In genomic region chr15:30903497-30904187, GRCh38 we compare ENCODE assay signal across 8 cellular contexts. TPM values are rescaled to one million over a fixed set of nuclear protein-coding genes. Genes with fewer than 3 reads are reported as not detected.
DNase-seq lines count a peak whose midpoint lies in the region; ATAC-seq and TF ChIP-seq lines count a peak whose summit lies in the region.

TSS of gene FAN1 (plus strand) at chr15:30903915. CDS start at chr15:30904664, 749 bp downstream.

- H3K4me3 ChIP-seq in neuron (ENCODE audit: low read length) = peak within 1 kb of the TSS; percentile 72

- H3K36me3 Mint-ChIP-seq in Calu3 (ENCODE audit: insufficient read depth, unreplicated experiment) = peaks cover 10% of the 10 kb centered on the region

- H3K4me1 ChIP-seq in neuron (ENCODE audit: insufficient read depth, low read length) = peaks cover 3% of the 10 kb centered on the region

- no peaks in the 10 kb centered on the region for H3K4me1 Mint-ChIP-seq in Calu3 (ENCODE audit: low read depth, unreplicated experiment)

- H3K9me3 ChIP-seq in neuron (ENCODE audit: low read length) = no peaks in the 10 kb centered on the region

- H2AFZ ChIP-seq in neuron (ENCODE audit: low read depth, low read length) = peak within 1 kb of the TSS; percentile 77

- H3K27me3 Mint-ChIP-seq in Calu3 (ENCODE audit: unreplicated experiment) = no peaks in the 10 kb centered on the region

- H3K27me3 ChIP-seq in neuron (ENCODE audit: insufficient read depth, low read length) = no peaks in the 10 kb centered on the region

- no peaks in the 10 kb centered on the region for H3K9me3 Mint-ChIP-seq in Calu3 (ENCODE audit: low read depth, unreplicated experiment)

- intact Hi-C loops in Calu3 (cut with micrococcal nuclease; ENCODE audit: unreplicated experiment) = no loop called here

- CTCF ChIA-PET in Calu3 (lab: Charles Lee) = no interaction called here

- ATAC-seq in GM21367 (IDR thresholded peaks at IDR 0.05; ENCODE audit: unreplicated experiment) = peak; percentile 91

- H3K27ac Mint-ChIP-seq in Calu3 (ENCODE audit: unreplicated experiment) = no peak within 1 kb of the TSS

- peak; percentile 56 for DNase-seq in Calu3
- peak in 75 of 76 experiments; percentile 28 to 90 (median 81) for DNase-seq in HUDEP-2 (lab: John Stamatoyannopoulos, UW; ENCODE audit: unreplicated experiment in 76 of 76)
- peak; percentile 79 for DNase-seq in SIG-M5 treated with dmso at 0.1 percent for 504 hours (lab: John Stamatoyannopoulos, UW; ENCODE audit: unreplicated experiment)
- DNase-seq in activated naive CD4-positive, alpha-beta T cell (lab: John Stamatoyannopoulos, UW) = peak; percentile 35 to 72 (median 44)
- DNase-seq in foreskin melanocyte = peak; percentile 57
- peak; percentile 77 for DNase-seq in stromal cell of bone marrow (ENCODE audit: low read depth)

- H3K4me3 Mint-ChIP-seq in Calu3 (ENCODE audit: low read depth, unreplicated experiment) = peak within 1 kb of the TSS; percentile 90

- no peak for TF ChIP-seq CTCF in Calu3 (IDR thresholded peaks at IDR 0.05; ENCODE audit: unreplicated experiment)

- peaks cover 15% of the 10 kb centered on the region for H3K36me3 ChIP-seq in neuron (ENCODE audit: insufficient read depth, low read length)

- no TSS peak for BruUV-seq in Calu3 (replicated peaks; lab: Mats Ljungman, UMichigan)

RNA-seq across cellular contexts. Expression of gene FAN1, which starts in this region (rescaled TPM):
- total RNA-seq in Calu3 (2022) = 6.3 TPM in 2 replicates

Comparison
In these comparisons a context has a peak if more than half of its experiments do, and no peak if none do; other contexts are left out.
1. Peak in every context shown above with its lines: DNase-seq, ATAC-seq and H3K4me3 ChIP-seq.